ENCODE assay signal across 18 cellular contexts in the genomic region with DNA sequence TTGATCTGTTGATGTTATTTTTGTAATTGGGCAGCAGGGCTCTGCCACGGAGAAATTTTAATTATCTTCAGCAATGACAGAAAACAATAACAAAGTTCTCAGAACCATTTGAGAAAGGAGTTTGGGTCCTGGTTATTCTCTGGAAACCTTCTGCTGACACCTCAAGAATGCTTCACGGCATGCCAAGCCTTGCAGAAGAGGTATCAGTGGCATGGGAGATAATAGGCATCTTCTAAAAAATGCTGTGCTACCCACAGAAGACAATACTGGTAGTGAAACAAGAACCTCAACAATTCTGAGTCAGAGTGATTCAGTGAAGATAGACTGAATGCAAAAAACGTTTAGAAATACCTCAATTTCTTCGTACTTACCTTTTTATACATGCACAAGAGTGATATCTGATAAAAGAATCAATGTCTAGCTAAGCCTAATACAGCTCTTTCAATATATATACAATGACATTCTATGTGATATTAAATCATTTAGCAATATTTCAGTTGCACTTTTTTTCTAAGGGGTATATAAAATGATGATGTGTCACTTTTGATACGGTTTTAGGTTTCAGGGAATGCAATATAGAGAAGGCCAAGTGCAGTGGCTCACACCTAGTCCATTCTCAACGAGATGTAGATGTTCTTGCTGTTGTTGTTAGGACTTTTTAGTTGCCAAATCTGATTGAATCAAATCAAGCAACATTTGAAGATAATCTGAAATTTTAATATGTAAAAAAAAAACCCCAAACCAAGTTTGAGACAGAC.
DNase-seq lines count a peak whose midpoint lies in the region; ATAC-seq and TF ChIP-seq lines count a peak whose summit lies in the region.
"Had no signal": no experiment of that assay in that cellular context is flagged by ENCODE, and none has a peak within 500 bp of the region (broad histone marks: within the 10 kb centered on the region; RNA-seq: fewer than 3 reads in every experiment).

No MANE protein-coding gene starts in this region.

- no peak for TF ChIP-seq EP300 in esophagus muscularis mucosa (IDR thresholded peaks at IDR 0.05)

- H3K36me3 Mint-ChIP-seq in GM23338 (ENCODE audit: low read depth): 0 out of 3 replicates have a peak, but pooled peaks cover 2% of the 10 kb centered on the region
- H3K36me3 Mint-ChIP-seq in naive thymus-derived CD8-positive, alpha-beta T cell: no peaks in the 10 kb centered on the region
- H3K36me3 Mint-ChIP-seq: brain, naive B cell, T-cell had no signal

- H4K20me1 ChIP-seq in OCI-LY3 (ENCODE audit: insufficient read depth, low read length) (no peaks in the 10 kb centered on the region), GM23338 (replicated peaks; ENCODE audit: insufficient read depth) (no peaks in the 10 kb centered on the region)

- H3K4me3 ChIP-seq in OCI-LY3 (ENCODE audit: low read length) (no peak overlapping the region), esophagus muscularis mucosa (no peak overlapping the region), GM23338 (no peak overlapping the region)

- no peaks in the 10 kb centered on the region for H3K9me2 ChIP-seq in GM23338 (ENCODE audit: insufficient read depth)

- intact Hi-C loops in esophagus muscularis mucosa (cut with DNase I): loop anchor here (2.0 to 10.0 kb wide), 3 partner anchors 237 to 487 kb away; no protein-coding TSS in a partner anchor

- H3K4me2 ChIP-seq in OCI-LY3 (ENCODE audit: low read length): peak overlapping the region; percentile 7; the same call in 1 of the 2 replicates
- H3K4me2 ChIP-seq in GM23338: no peak overlapping the region

- H3K27ac Mint-ChIP-seq in GM23338: no peak overlapping the region
- no peak overlapping the region for H3K27ac Mint-ChIP-seq in naive thymus-derived CD8-positive, alpha-beta T cell
- H3K27ac Mint-ChIP-seq: B cell, brain, T-cell had no signal

- 62% methylated on average over 6 of the region's 6 CpGs for WGBS in esophagus muscularis mucosa

- no peaks in the 10 kb centered on the region; the same call in 2 of the 3 replicates for H3K4me1 Mint-ChIP-seq in GM23338
- H3K4me1 Mint-ChIP-seq in naive thymus-derived CD8-positive, alpha-beta T cell: no peaks in the 10 kb centered on the region
- H3K4me1 Mint-ChIP-seq: B cell, naive B cell, T-cell had no signal

- TF ChIP-seq CTCF in OCI-LY3 (IDR thresholded peaks at IDR 0.05; ENCODE audit: low read depth, low read length): no peak
- no peak for TF ChIP-seq CTCF in esophagus muscularis mucosa (IDR thresholded peaks at IDR 0.05)
- no peak for TF ChIP-seq CTCF in GM23338 (conservative IDR thresholded peaks at IDR 0.05; ENCODE audit: low read depth in 2 of 2)

- DNase-seq in AG20443 (ENCODE audit: low spot score): peak; percentile 40
- peak; percentile 53 for DNase-seq in fibroblast of peridontal ligament (ENCODE audit: extremely low read depth)
- no peak for DNase-seq in esophagus muscularis mucosa (ENCODE audit: extremely low spot score)
- DNase-seq in foreskin melanocyte: no peak
- no peak for DNase-seq in GM23338 (ENCODE audit: low spot score)
- no peak for DNase-seq in naive thymus-derived CD8-positive, alpha-beta T cell
- DNase-seq: activated CD4-positive, alpha-beta T cell treated with anti-CD3 and anti-CD28 coated beads for 4 hours; DMS79; effector CD8-positive, alpha-beta T cell; left cardiac atrium; naive B cell; stimulated activated CD4-positive, alpha-beta T cell treated with anti-CD3 and anti-CD28 coated beads, Interleukin-4, amount 100 ng/mL, for 4 hours; stimulated activated naive CD4-positive, alpha-beta T cell treated with Interleukin-2 at 50 U/mL for 16 hours; T-cell had no signal

- H2AFZ ChIP-seq in OCI-LY3 (ENCODE audit: low read depth, low read length) (no peak overlapping the region), GM23338 (no peak overlapping the region)

- POLR2A ChIA-PET in naive thymus-derived CD8-positive, alpha-beta T cell (lab: Charles Lee): no interaction called here

- peak; percentile 49 for ATAC-seq in GM21390 (IDR thresholded peaks at IDR 0.05; ENCODE audit: unreplicated experiment)
- no peak for ATAC-seq in GM23338
- no peak for ATAC-seq in naive thymus-derived CD8-positive, alpha-beta T cell
- ATAC-seq: left cardiac atrium, T-cell had no signal

- no peak for TF ChIP-seq POLR2A in esophagus muscularis mucosa (IDR thresholded peaks at IDR 0.05; ENCODE audit: low read depth)

- H3K36me3 ChIP-seq in OCI-LY3 (replicated peaks; ENCODE audit: low read depth, low read length) (no peaks in the 10 kb centered on the region), esophagus muscularis mucosa (no peaks in the 10 kb centered on the region), GM23338 (ENCODE audit: insufficient read depth) (no peaks in the 10 kb centered on the region)

- H3K27ac ChIP-seq in OCI-LY3 (ENCODE audit: low read length): no peak overlapping the region
- no peak overlapping the region for H3K27ac ChIP-seq in esophagus muscularis mucosa (replicated peaks in 1 of 4)
- no peak overlapping the region for H3K27ac ChIP-seq in GM23338 (ENCODE audit: low read depth)

- H3K9me3 Mint-ChIP-seq in GM23338: peaks cover 12% of the 10 kb centered on the region; the same call in 2 of the 3 replicates
- peaks cover 0 to 10% (median 0%) of the 10 kb centered on the region in 9 donors for H3K9me3 Mint-ChIP-seq in naive thymus-derived CD8-positive, alpha-beta T cell

- H3F3A ChIP-seq in GM23338 (replicated peaks; ENCODE audit: low read depth): no peaks in the 10 kb centered on the region

- peaks cover 7% of the 10 kb centered on the region for H3K9me3 ChIP-seq in OCI-LY3 (ENCODE audit: insufficient read depth, low read length)
- H3K9me3 ChIP-seq in esophagus muscularis mucosa: peaks cover 0 to 9% (median 4%) of the 10 kb centered on the region in 4 donors

- no peaks in the 10 kb centered on the region for H3K27me3 Mint-ChIP-seq in GM23338 (ENCODE audit: insufficient read depth, low read depth, poor library complexity)
- no peaks in the 10 kb centered on the region for H3K27me3 Mint-ChIP-seq in naive thymus-derived CD8-positive, alpha-beta T cell
- H3K27me3 Mint-ChIP-seq: B cell, brain, naive B cell, T-cell had no signal

- H3K4me1 ChIP-seq in OCI-LY3 (ENCODE audit: low read length): peaks cover 15% of the 10 kb centered on the region
- H3K4me1 ChIP-seq in esophagus muscularis mucosa: peaks cover 0 to 22% (median 15%) of the 10 kb centered on the region in 4 donors
- no peaks in the 10 kb centered on the region for H3K4me1 ChIP-seq in GM23338 (ENCODE audit: insufficient read depth)

- no peak overlapping the region for H3K9ac ChIP-seq in OCI-LY3 (ENCODE audit: low read length)

- no peak overlapping the region for H3K4me3 Mint-ChIP-seq in GM23338
- H3K4me3 Mint-ChIP-seq in naive thymus-derived CD8-positive, alpha-beta T cell: no peak overlapping the region
- H3K4me3 Mint-ChIP-seq: B cell, brain, naive B cell, T-cell had no signal

- no peaks in the 10 kb centered on the region for H3K79me2 ChIP-seq in OCI-LY3 (ENCODE audit: low read length)
- no peaks in the 10 kb centered on the region for H3K79me2 ChIP-seq in GM23338 (replicated peaks; ENCODE audit: insufficient read depth)

- H3K27me3 ChIP-seq in OCI-LY3 (ENCODE audit: low read depth, low read length) (no peaks in the 10 kb centered on the region), esophagus muscularis mucosa (no peaks in the 10 kb centered on the region), GM23338 (ENCODE audit: insufficient read depth) (no peaks in the 10 kb centered on the region)

TF ChIP-seq in GM23338, 12 proteins besides CTCF, POLR2A, EP300 and RAD21 (continues in another document):
- TF ChIP-seq, protein P1, sequence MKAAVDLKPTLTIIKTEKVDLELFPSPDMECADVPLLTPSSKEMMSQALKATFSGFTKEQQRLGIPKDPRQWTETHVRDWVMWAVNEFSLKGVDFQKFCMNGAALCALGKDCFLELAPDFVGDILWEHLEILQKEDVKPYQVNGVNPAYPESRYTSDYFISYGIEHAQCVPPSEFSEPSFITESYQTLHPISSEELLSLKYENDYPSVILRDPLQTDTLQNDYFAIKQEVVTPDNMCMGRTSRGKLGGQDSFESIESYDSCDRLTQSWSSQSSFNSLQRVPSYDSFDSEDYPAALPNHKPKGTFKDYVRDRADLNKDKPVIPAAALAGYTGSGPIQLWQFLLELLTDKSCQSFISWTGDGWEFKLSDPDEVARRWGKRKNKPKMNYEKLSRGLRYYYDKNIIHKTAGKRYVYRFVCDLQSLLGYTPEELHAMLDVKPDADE (IDR thresholded peaks at IDR 0.05): no peak
- TF ChIP-seq EZH2phosphoT487 (IDR thresholded peaks at IDR 0.05; ENCODE audit: unreplicated experiment): no peak
- no peak for TF ChIP-seq CREB1 (CRISPR knock-in tag; IDR thresholded peaks at IDR 0.05; ENCODE audit: low read depth)
- TF ChIP-seq ZNF114 (CRISPR knock-in tag; IDR thresholded peaks at IDR 0.05): no peak
- no peak for TF ChIP-seq STAT1 (IDR thresholded peaks at IDR 0.05; ENCODE audit: unreplicated experiment)
- no peak for TF ChIP-seq REST (IDR thresholded peaks at IDR 0.05; ENCODE audit: unreplicated experiment)

Comparison
In these comparisons a context has a peak if more than half of its experiments do, and no peak if none do; other contexts are left out.
1. DNase-seq: peak in AG20443 (single experiment) and fibroblast of peridontal ligament (single experiment); none in esophagus muscularis mucosa (single experiment), foreskin melanocyte (single experiment), GM23338 (single experiment) and naive thymus-derived CD8-positive, alpha-beta T cell (0 of 10).